In the genomic region with DNA sequence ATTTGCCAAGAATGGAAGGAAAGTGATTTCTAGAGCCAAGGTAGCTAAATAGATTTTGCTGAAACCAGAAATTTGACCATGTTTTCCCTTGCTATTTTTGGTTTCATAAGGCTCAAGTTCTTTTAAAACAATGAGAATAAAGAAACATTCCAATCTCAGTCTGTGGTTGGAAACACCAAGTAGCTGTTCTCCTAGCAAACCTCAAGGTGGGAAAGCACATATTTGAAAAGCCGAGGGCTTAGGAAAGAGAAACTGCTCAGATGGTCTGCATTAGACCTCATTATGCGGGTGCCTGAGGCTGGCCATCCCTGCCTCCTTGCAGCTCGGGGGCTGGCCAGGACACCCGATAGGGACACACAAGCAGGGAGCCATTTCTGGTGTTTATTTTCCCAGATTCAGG, we compare ENCODE assay signal across 18 cellular contexts. TPM values are rescaled to one million over a fixed set of nuclear protein-coding genes. Genes with fewer than 3 reads are reported as not detected.
DNase-seq lines count a peak whose midpoint lies in the region; ATAC-seq and TF ChIP-seq lines count a peak whose summit lies in the region.
"Had no signal": no experiment of that assay in that cellular context is flagged by ENCODE, and none has a peak within 500 bp of the region (broad histone marks: within the 10 kb centered on the region; RNA-seq: fewer than 3 reads in every experiment).

No MANE protein-coding gene starts in this region.

- TF ChIP-seq CTCF in AG09319 (IDR thresholded peaks at IDR 0.05; ENCODE audit: low read depth, low read length) (no peak), OCI-LY1 (IDR thresholded peaks at IDR 0.05; ENCODE audit: low read length) (no peak), dorsolateral prefrontal cortex (IDR thresholded peaks at IDR 0.05 in 54 of 56, conservative IDR thresholded peaks at IDR 0.05 in 2 of 56; ENCODE audit: low read depth in 1 of 56, partially characterized antibody in 56 of 56) (no peak), nephron progenitor cell (IDR thresholded peaks at IDR 0.05) (no peak), RWPE1 (conservative IDR thresholded peaks at IDR 0.05; ENCODE audit: low read depth) (no peak)
- no peak for TF ChIP-seq CTCF in activated CD8-positive, alpha-beta T cell treated with anti-CD3 and anti-CD28 coated beads for 36 hours (IDR thresholded peaks at IDR 0.05)

- H3K27ac ChIP-seq in OCI-LY1 (ENCODE audit: low read depth, low read length, poor library complexity, severe bottlenecking) (peak overlapping the region; percentile 66), dorsolateral prefrontal cortex (peak overlapping the region in 48 of 59 donors; percentile 1 to 80 (median 54)), RWPE1 (no peak overlapping the region)
- H3K27ac ChIP-seq: lower lobe of right lung, neutrophil had no signal

- no peaks in the 10 kb centered on the region for H3K79me2 ChIP-seq in OCI-LY1 (ENCODE audit: insufficient read depth, low read length)

- H3K27ac Mint-ChIP-seq in nephron progenitor cell: peak overlapping the region; percentile 77
- H3K27ac Mint-ChIP-seq in activated T-cell treated with anti-CD3 and anti-CD28 coated beads, Interleukin-2, amount 50 U/mL, for 72 hours: no peak overlapping the region
- no peak overlapping the region for H3K27ac Mint-ChIP-seq in activated CD8-positive, alpha-beta T cell treated with anti-CD3 and anti-CD28 coated beads for 36 hours
- H3K27ac Mint-ChIP-seq: activated T-helper 1 cell treated with anti-CD3 and anti-CD28 coated beads, Interleukin-12 subunit alpha, Interleukin-12 subunit beta, Interleukin-2, Interleukin-4 antibody, amounts not matched to agents 30 ng/mL and 10 ng/mL and 1 ng/mL, durations not matched to agents 14 hours and 24 hours and 36 hours had no signal

- H3K4me1 ChIP-seq in OCI-LY1 (ENCODE audit: insufficient read depth, low read length, severe bottlenecking): peaks cover 54% of the 10 kb centered on the region

- no peaks in the 10 kb centered on the region; the same call in 1 of the 2 replicates for H3F3A ChIP-seq in OCI-LY1 (ENCODE audit: insufficient read depth, low read length)

- H3K36me3 ChIP-seq in OCI-LY1 (ENCODE audit: insufficient read depth, low read length): no peaks in the 10 kb centered on the region
- H3K36me3 ChIP-seq: lower lobe of right lung, neutrophil had no signal

- POLR2A ChIA-PET in activated CD8-positive, alpha-beta T cell treated with anti-CD3 and anti-CD28 coated beads for 36 hours (lab: Charles Lee): no interaction called here
- POLR2A ChIA-PET in RWPE1 (lab: Yijun Ruan, JAX; ENCODE audit: low non-redundant PET): no interaction called here

- H3K36me3 Mint-ChIP-seq in nephron progenitor cell (ENCODE audit: low read depth): no peaks in the 10 kb centered on the region
- no peaks in the 10 kb centered on the region for H3K36me3 Mint-ChIP-seq in activated T-cell treated with anti-CD3 and anti-CD28 coated beads, Interleukin-2, amount 50 U/mL, for 72 hours (ENCODE audit: insufficient read depth in 2 of 2)
- H3K36me3 Mint-ChIP-seq in activated CD8-positive, alpha-beta T cell treated with anti-CD3 and anti-CD28 coated beads for 36 hours (ENCODE audit: low read depth): no peaks in the 10 kb centered on the region

- peaks cover 55% of the 10 kb centered on the region for H3K9me3 Mint-ChIP-seq in nephron progenitor cell
- H3K9me3 Mint-ChIP-seq in activated T-cell treated with anti-CD3 and anti-CD28 coated beads, Interleukin-2, amount 50 U/mL, for 72 hours: no peaks in the 10 kb centered on the region
- no peaks in the 10 kb centered on the region for H3K9me3 Mint-ChIP-seq in activated CD8-positive, alpha-beta T cell treated with anti-CD3 and anti-CD28 coated beads for 36 hours

- H2AFZ ChIP-seq in OCI-LY1 (ENCODE audit: low read length): no peak overlapping the region

- DNase-seq in AG09319 (ENCODE audit: extremely low read depth, low read depth): peak; percentile 52
- peak in 1 of 10 donors; percentile 20 for DNase-seq in dorsolateral prefrontal cortex
- DNase-seq in nephron progenitor cell: no peak
- no peak for DNase-seq in activated T-cell treated with anti-CD3 and anti-CD28 coated beads, Interleukin-2, amount 50 U/mL, for 72 hours
- DNase-seq in activated CD8-positive, alpha-beta T cell treated with anti-CD3 and anti-CD28 coated beads for 36 hours: no peak
- no peak for DNase-seq in RWPE1 (ENCODE audit: low spot score)
- DNase-seq: lower lobe of right lung; NCI-H187 treated with DMSO at 0.1 percent for 48 hours; NCI-H524 treated with DMSO at 0.1 percent for 48 hours; stimulated activated CD4-positive, alpha-beta T cell treated with anti-CD3 and anti-CD28 coated beads, Interleukin-15, amount 100 ng/mL, for 24 hours; T-helper 9 cell had no signal

- H3K9me3 ChIP-seq in OCI-LY1 (ENCODE audit: low read length): no peaks in the 10 kb centered on the region
- H3K9me3 ChIP-seq: lower lobe of right lung, neutrophil had no signal

- H3K4me1 Mint-ChIP-seq in nephron progenitor cell: peaks cover 21% of the 10 kb centered on the region
- H3K4me1 Mint-ChIP-seq in activated T-cell treated with anti-CD3 and anti-CD28 coated beads, Interleukin-2, amount 50 U/mL, for 72 hours (ENCODE audit: low read depth): peaks cover 23% of the 10 kb centered on the region
- H3K4me1 Mint-ChIP-seq in activated CD8-positive, alpha-beta T cell treated with anti-CD3 and anti-CD28 coated beads for 36 hours (ENCODE audit: low read depth): peaks cover 20% of the 10 kb centered on the region

- no peaks in the 10 kb centered on the region for H4K20me1 ChIP-seq in OCI-LY1 (ENCODE audit: insufficient read depth, low read length)

- no peak overlapping the region for H3K4me3 ChIP-seq in OCI-LY1 (ENCODE audit: low read depth, low read length, poor library complexity, severe bottlenecking)
- H3K4me3 ChIP-seq in dorsolateral prefrontal cortex: no peak overlapping the region
- H3K4me3 ChIP-seq: lower lobe of right lung had no signal

- H3K27me3 Mint-ChIP-seq in nephron progenitor cell (ENCODE audit: low read depth, poor library complexity): peaks cover 7% of the 10 kb centered on the region
- peaks cover 33% of the 10 kb centered on the region for H3K27me3 Mint-ChIP-seq in activated T-cell treated with anti-CD3 and anti-CD28 coated beads, Interleukin-2, amount 50 U/mL, for 72 hours (ENCODE audit: low read depth)
- H3K27me3 Mint-ChIP-seq in activated CD8-positive, alpha-beta T cell treated with anti-CD3 and anti-CD28 coated beads for 36 hours: no peaks in the 10 kb centered on the region

- H3K9ac ChIP-seq in OCI-LY1 (ENCODE audit: low read length): no peak overlapping the region

- no peak for ATAC-seq in activated T-cell treated with anti-CD3 and anti-CD28 coated beads, Interleukin-2, amount 50 U/mL, for 72 hours (replicated peaks in 1 of 2)
- no peak for ATAC-seq in GM18868 (IDR thresholded peaks at IDR 0.05; ENCODE audit: unreplicated experiment)
- ATAC-seq in activated CD8-positive, alpha-beta T cell treated with anti-CD3 and anti-CD28 coated beads for 36 hours: no peak
- ATAC-seq: lower lobe of right lung had no signal

- CTCF ChIA-PET in activated CD8-positive, alpha-beta T cell treated with anti-CD3 and anti-CD28 coated beads for 36 hours (lab: Charles Lee): no interaction called here
- CTCF ChIA-PET in RWPE1 (lab: Yijun Ruan, JAX): no interaction called here

- H3K27me3 ChIP-seq in OCI-LY1 (ENCODE audit: insufficient read depth, low read length): no peaks in the 10 kb centered on the region
- H3K27me3 ChIP-seq in dorsolateral prefrontal cortex: peaks cover 0 to 36% (median 3%) of the 10 kb centered on the region in 45 donors
- H3K27me3 ChIP-seq: neutrophil had no signal

- H3K4me3 Mint-ChIP-seq in nephron progenitor cell: no peak overlapping the region
- H3K4me3 Mint-ChIP-seq in activated T-cell treated with anti-CD3 and anti-CD28 coated beads, Interleukin-2, amount 50 U/mL, for 72 hours: no peak overlapping the region
- no peak overlapping the region for H3K4me3 Mint-ChIP-seq in activated CD8-positive, alpha-beta T cell treated with anti-CD3 and anti-CD28 coated beads for 36 hours
- H3K4me3 Mint-ChIP-seq: activated T-helper 1 cell treated with anti-CD3 and anti-CD28 coated beads, Interleukin-12 subunit alpha, Interleukin-12 subunit beta, Interleukin-2, Interleukin-4 antibody, amounts not matched to agents 30 ng/mL and 10 ng/mL and 1 ng/mL, durations not matched to agents 14 hours and 24 hours and 36 hours had no signal

- H3K4me2 ChIP-seq in OCI-LY1 (ENCODE audit: low read length): no peak overlapping the region; the same call in 1 of the 2 replicates

- intact Hi-C loops in dorsolateral prefrontal cortex (cut with DNase I): no loop called here
- intact Hi-C loops in activated CD8-positive, alpha-beta T cell treated with anti-CD3 and anti-CD28 coated beads for 36 hours (cut with micrococcal nuclease): no loop called here

- no peaks in the 10 kb centered on the region for H3K9me2 ChIP-seq in OCI-LY1 (ENCODE audit: low read depth, low read length)

RNA-seq across cellular contexts. Expression of gene NYX, which starts 5.8 kb away (rescaled TPM):
- total RNA-seq in dorsolateral prefrontal cortex: under 1 TPM in 10 of 120 experiments, not detected in 110; 0.13 to 0.63 (median 0.20) TPM
- total RNA-seq in activated T-cell treated with anti-CD3 and anti-CD28 coated beads, Interleukin-2, amount 50 U/mL, for 72 hours: under 1 TPM in 1 of 2 donors, not detected in 1; 0.28 TPM
- not detected for total RNA-seq in activated CD8-positive, alpha-beta T cell treated with anti-CD3 and anti-CD28 coated beads for 36 hours
- total RNA-seq: activated T-helper 1 cell treated with anti-CD3 and anti-CD28 coated beads, Interleukin-12 subunit alpha, Interleukin-12 subunit beta, Interleukin-2, Interleukin-4 antibody, amounts not matched to agents 30 ng/mL and 10 ng/mL and 1 ng/mL, durations not matched to agents 14 hours and 24 hours and 36 hours; cardiac septum; endothelial cell of umbilical vein; lower lobe of right lung; ureter had no signal
